ENCODE assay signal across 9 cellular contexts in the genomic region with DNA sequence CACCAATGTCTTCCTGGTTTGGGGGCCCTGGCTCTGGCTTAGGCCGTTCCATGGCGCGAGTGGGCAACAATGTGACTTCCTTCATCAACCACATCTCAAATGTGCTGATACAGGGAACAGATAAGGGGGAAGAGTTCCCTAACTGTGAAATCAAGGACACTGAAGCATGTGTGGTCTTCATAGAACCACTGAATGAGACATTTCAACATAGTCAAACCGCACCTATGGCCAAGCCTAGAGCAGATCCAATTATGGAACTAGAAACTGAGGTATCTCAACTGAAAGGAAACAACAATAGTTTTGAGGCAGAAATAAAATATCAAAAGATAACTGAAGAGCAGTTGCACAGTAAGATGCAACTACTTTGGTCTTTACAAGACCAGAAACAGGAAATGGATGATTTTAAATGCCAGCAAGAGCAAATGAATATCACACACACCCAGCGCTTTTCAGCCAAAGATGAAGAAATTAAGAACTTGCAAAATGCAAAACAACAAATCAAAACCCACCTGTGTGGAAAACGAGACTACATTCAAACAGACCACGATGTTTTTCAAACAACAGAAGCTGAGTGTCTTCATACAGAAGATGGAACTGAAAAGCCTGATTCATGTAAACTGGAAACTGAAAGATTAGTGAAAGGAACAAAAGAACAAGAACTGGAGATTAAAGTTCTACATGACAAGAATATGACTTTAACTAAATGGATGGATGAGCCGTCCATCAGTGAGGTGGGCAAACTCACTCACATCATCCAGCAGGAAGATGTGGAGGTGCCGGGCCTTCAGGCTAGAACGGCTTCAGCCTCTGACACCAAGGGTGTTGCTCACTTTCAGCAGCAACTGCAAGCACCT.
DNase-seq lines count a peak whose midpoint lies in the region; ATAC-seq and TF ChIP-seq lines count a peak whose summit lies in the region.
"Had no signal": no experiment of that assay in that cellular context is flagged by ENCODE, and none has a peak within 500 bp of the region (broad histone marks: within the 10 kb centered on the region; RNA-seq: fewer than 3 reads in every experiment).

No MANE protein-coding gene starts in this region.

- ATAC-seq in HG03025 (IDR thresholded peaks at IDR 0.05; ENCODE audit: low FRiP score, unreplicated experiment): peak; percentile 67
- ATAC-seq in stimulated activated naive B cell treated with anti-CD40 and anti-IgM and Interleukin-4, amounts not matched to agents 10 μg/mL and 1 μg/mL and 100 μg/mL, for 72 hours (replicated peaks): peak; percentile 77 to 81
- ATAC-seq in SK-N-SH treated with all-trans-retinoic acid at 6 μM for 48 hours: no peak

- H3K9me3 Mint-ChIP-seq in activated T-cell treated with anti-CD3 and anti-CD28 coated beads, Interleukin-2, amount 50 U/mL, for 24 hours: no peaks in the 10 kb centered on the region
- H3K9me3 Mint-ChIP-seq in T-helper 1 cell treated with Interleukin-12 subunit alpha and Interleukin-12 subunit beta and Interleukin-4 antibody, amounts not matched to agents 30 μg/mL and 1 μg/mL, for 36 hours: no peaks in the 10 kb centered on the region
- no peaks in the 10 kb centered on the region for H3K9me3 Mint-ChIP-seq in stimulated activated naive B cell treated with anti-CD40 and anti-IgM and Interleukin-4, amounts not matched to agents 10 μg/mL and 1 μg/mL and 100 μg/mL, for 72 hours

- H3K27me3 ChIP-seq in WERI-Rb-1 (ENCODE audit: insufficient read depth, low read depth, severe bottlenecking): peaks cover 26% of the 10 kb centered on the region

- peak overlapping the region; percentile 87 for H3K27ac Mint-ChIP-seq in activated T-cell treated with anti-CD3 and anti-CD28 coated beads, Interleukin-2, amount 50 U/mL, for 24 hours
- peak overlapping the region; percentile 78 for H3K27ac Mint-ChIP-seq in T-helper 1 cell treated with Interleukin-12 subunit alpha and Interleukin-12 subunit beta and Interleukin-4 antibody, amounts not matched to agents 30 μg/mL and 1 μg/mL, for 36 hours
- peak overlapping the region; percentile 70 for H3K27ac Mint-ChIP-seq in stimulated activated naive B cell treated with anti-CD40 and anti-IgM and Interleukin-4, amounts not matched to agents 10 μg/mL and 1 μg/mL and 100 μg/mL, for 72 hours

- no peak overlapping the region for H3K4me3 ChIP-seq in WERI-Rb-1 (ENCODE audit: low read depth, low read length)

- H3K27me3 Mint-ChIP-seq in activated T-cell treated with anti-CD3 and anti-CD28 coated beads, Interleukin-2, amount 50 U/mL, for 24 hours: no peaks in the 10 kb centered on the region
- H3K27me3 Mint-ChIP-seq in T-helper 1 cell treated with Interleukin-12 subunit alpha and Interleukin-12 subunit beta and Interleukin-4 antibody, amounts not matched to agents 30 μg/mL and 1 μg/mL, for 36 hours (ENCODE audit: low read depth): no peaks in the 10 kb centered on the region
- no peaks in the 10 kb centered on the region for H3K27me3 Mint-ChIP-seq in stimulated activated naive B cell treated with anti-CD40 and anti-IgM and Interleukin-4, amounts not matched to agents 10 μg/mL and 1 μg/mL and 100 μg/mL, for 72 hours

- H3K4me3 Mint-ChIP-seq in activated T-cell treated with anti-CD3 and anti-CD28 coated beads, Interleukin-2, amount 50 U/mL, for 24 hours: peak overlapping the region; percentile 14
- H3K4me3 Mint-ChIP-seq in T-helper 1 cell treated with Interleukin-12 subunit alpha and Interleukin-12 subunit beta and Interleukin-4 antibody, amounts not matched to agents 30 μg/mL and 1 μg/mL, for 36 hours: peak overlapping the region; percentile 26
- H3K4me3 Mint-ChIP-seq in stimulated activated naive B cell treated with anti-CD40 and anti-IgM and Interleukin-4, amounts not matched to agents 10 μg/mL and 1 μg/mL and 100 μg/mL, for 72 hours: peak overlapping the region; percentile 35 to 54

- DNase-seq in activated T-cell treated with anti-CD3 and anti-CD28 coated beads, Interleukin-2, amount 50 U/mL, for 24 hours: peak; percentile 40
- no peak for DNase-seq in activated T-cell treated with anti-CD3 and anti-CD28 coated beads for 4 hours
- DNase-seq in stimulated activated naive B cell treated with anti-CD40 and anti-IgM and Interleukin-4, amounts not matched to agents 10 μg/mL and 1 μg/mL and 100 μg/mL, for 72 hours: no peak
- no peak for DNase-seq in WERI-Rb-1
- DNase-seq in cortex of kidney (lab: John Stamatoyannopoulos, UW): no peak
- DNase-seq: NCI-H2029 had no signal

- no peaks in the 10 kb centered on the region for H3K9me3 ChIP-seq in WERI-Rb-1 (ENCODE audit: severe bottlenecking)

- H3K36me3 Mint-ChIP-seq in activated T-cell treated with anti-CD3 and anti-CD28 coated beads, Interleukin-2, amount 50 U/mL, for 24 hours (ENCODE audit: low read depth): no peaks in the 10 kb centered on the region
- peaks cover 3% of the 10 kb centered on the region for H3K36me3 Mint-ChIP-seq in T-helper 1 cell treated with Interleukin-12 subunit alpha and Interleukin-12 subunit beta and Interleukin-4 antibody, amounts not matched to agents 30 μg/mL and 1 μg/mL, for 36 hours (ENCODE audit: low read depth)
- no peaks in the 10 kb centered on the region for H3K36me3 Mint-ChIP-seq in stimulated activated naive B cell treated with anti-CD40 and anti-IgM and Interleukin-4, amounts not matched to agents 10 μg/mL and 1 μg/mL and 100 μg/mL, for 72 hours

- no peaks in the 10 kb centered on the region for H3K36me3 ChIP-seq in WERI-Rb-1

- no peak overlapping the region for H3K27ac ChIP-seq in WERI-Rb-1

- peaks cover 30% of the 10 kb centered on the region for H3K4me1 Mint-ChIP-seq in activated T-cell treated with anti-CD3 and anti-CD28 coated beads, Interleukin-2, amount 50 U/mL, for 24 hours (ENCODE audit: low read depth)
- H3K4me1 Mint-ChIP-seq in T-helper 1 cell treated with Interleukin-12 subunit alpha and Interleukin-12 subunit beta and Interleukin-4 antibody, amounts not matched to agents 30 μg/mL and 1 μg/mL, for 36 hours (ENCODE audit: low read depth): peaks cover 20% of the 10 kb centered on the region
- peaks cover 29 to 44% of the 10 kb centered on the region in 2 donors for H3K4me1 Mint-ChIP-seq in stimulated activated naive B cell treated with anti-CD40 and anti-IgM and Interleukin-4, amounts not matched to agents 10 μg/mL and 1 μg/mL and 100 μg/mL, for 72 hours

- TF ChIP-seq CTCF in WERI-Rb-1 (IDR thresholded peaks at IDR 0.05; ENCODE audit: low read depth, low read length): no peak

TF ChIP-seq in SK-N-SH treated with all-trans-retinoic acid at 6 μM for 48 hours, 23 proteins besides CTCF, POLR2A, EP300 and RAD21:
- TF ChIP-seq PPARA (CRISPR knock-in tag; IDR thresholded peaks at IDR 0.05; ENCODE audit: borderline replicate concordance) (no peak), CSDC2 (CRISPR knock-in tag; IDR thresholded peaks at IDR 0.05) (no peak), ZFP30 (CRISPR knock-in tag; IDR thresholded peaks at IDR 0.05) (no peak), SNAI2 (CRISPR knock-in tag; IDR thresholded peaks at IDR 0.05) (no peak), ZNF70 (CRISPR knock-in tag; IDR thresholded peaks at IDR 0.05) (no peak)
- TF ChIP-seq, protein P1, sequence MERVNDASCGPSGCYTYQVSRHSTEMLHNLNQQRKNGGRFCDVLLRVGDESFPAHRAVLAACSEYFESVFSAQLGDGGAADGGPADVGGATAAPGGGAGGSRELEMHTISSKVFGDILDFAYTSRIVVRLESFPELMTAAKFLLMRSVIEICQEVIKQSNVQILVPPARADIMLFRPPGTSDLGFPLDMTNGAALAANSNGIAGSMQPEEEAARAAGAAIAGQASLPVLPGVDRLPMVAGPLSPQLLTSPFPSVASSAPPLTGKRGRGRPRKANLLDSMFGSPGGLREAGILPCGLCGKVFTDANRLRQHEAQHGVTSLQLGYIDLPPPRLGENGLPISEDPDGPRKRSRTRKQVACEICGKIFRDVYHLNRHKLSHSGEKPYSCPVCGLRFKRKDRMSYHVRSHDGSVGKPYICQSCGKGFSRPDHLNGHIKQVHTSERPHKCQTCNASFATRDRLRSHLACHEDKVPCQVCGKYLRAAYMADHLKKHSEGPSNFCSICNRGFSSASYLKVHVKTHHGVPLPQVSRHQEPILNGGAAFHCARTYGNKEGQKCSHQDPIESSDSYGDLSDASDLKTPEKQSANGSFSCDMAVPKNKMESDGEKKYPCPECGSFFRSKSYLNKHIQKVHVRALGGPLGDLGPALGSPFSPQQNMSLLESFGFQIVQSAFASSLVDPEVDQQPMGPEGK (CRISPR knock-in tag; IDR thresholded peaks at IDR 0.05; ENCODE audit: borderline replicate concordance): no peak
- TF ChIP-seq, protein P2, sequence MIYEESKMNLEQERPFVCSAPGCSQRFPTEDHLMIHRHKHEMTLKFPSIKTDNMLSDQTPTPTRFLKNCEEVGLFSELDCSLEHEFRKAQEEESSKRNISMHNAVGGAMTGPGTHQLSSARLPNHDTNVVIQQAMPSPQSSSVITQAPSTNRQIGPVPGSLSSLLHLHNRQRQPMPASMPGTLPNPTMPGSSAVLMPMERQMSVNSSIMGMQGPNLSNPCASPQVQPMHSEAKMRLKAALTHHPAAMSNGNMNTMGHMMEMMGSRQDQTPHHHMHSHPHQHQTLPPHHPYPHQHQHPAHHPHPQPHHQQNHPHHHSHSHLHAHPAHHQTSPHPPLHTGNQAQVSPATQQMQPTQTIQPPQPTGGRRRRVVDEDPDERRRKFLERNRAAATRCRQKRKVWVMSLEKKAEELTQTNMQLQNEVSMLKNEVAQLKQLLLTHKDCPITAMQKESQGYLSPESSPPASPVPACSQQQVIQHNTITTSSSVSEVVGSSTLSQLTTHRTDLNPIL (CRISPR knock-in tag; IDR thresholded peaks at IDR 0.05; ENCODE audit: low read depth): no peak
TF ChIP-seq in SK-N-SH treated with all-trans-retinoic acid at 6 μM for 48 hours: peak in this region for 0.
